ENCODE assay signal across 10 cellular contexts in the genomic region with DNA sequence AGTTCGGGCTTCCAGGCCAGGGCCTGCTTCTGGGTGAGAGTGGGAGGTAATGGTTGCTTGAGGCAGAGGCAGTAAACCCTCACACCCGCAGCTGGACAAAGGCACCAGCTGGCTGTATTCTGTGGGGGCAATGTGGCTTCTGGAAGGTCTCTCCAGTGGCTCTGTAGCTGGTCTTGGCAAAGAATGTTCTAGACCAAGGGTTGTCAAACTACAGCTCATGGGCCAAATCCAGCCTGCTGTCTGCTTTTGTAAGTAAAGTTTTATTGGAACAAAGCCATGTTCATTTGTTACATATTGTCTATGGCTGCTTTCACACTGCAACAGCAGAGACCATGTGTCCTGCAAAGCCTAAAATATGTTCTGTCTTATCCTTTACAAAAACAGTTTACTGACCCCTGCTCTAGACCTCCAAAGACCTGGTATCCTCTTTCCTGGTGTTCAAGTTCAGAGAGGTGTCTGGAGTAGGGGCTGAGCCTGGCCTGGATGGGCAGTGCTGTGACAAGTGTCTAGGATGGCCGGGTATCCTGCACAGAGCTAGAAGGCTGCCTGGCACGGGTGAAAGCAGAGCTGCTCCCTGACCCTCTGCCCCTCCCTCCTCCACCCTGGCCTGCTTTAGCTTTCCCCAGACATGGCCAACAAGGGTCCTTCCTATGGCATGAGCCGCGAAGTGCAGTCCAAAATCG. TPM values are rescaled to one million over a fixed set of nuclear protein-coding genes. Genes with fewer than 3 reads are reported as not detected.
DNase-seq lines count a peak whose midpoint lies in the region; ATAC-seq and TF ChIP-seq lines count a peak whose summit lies in the region.
"Had no signal": no experiment of that assay in that cellular context is flagged by ENCODE, and none has a peak within 500 bp of the region (broad histone marks: within the 10 kb centered on the region; RNA-seq: fewer than 3 reads in every experiment).

No MANE protein-coding gene starts in this region.

- no peak for TF ChIP-seq POLR2A in esophagus muscularis mucosa (IDR thresholded peaks at IDR 0.05; ENCODE audit: low read depth)

- H3K4me1 ChIP-seq in esophagus muscularis mucosa (peaks cover 34 to 63% (median 48%) of the 10 kb centered on the region in 4 donors), upper lobe of right lung (peaks cover 18% of the 10 kb centered on the region)

- H3K36me3 ChIP-seq in esophagus muscularis mucosa (peaks cover 13 to 50% (median 34%) of the 10 kb centered on the region in 4 donors), upper lobe of right lung (peaks cover 28% of the 10 kb centered on the region)

- no peaks in the 10 kb centered on the region for H3K9me3 Mint-ChIP-seq in activated T-cell treated with anti-CD3 and anti-CD28 coated beads, Interleukin-2, amount 50 U/mL, for 72 hours
- no peaks in the 10 kb centered on the region for H3K9me3 Mint-ChIP-seq in activated T-cell treated with anti-CD3 and anti-CD28 coated beads, Interleukin-2, amount 50 U/mL, for 4 hours
- no peaks in the 10 kb centered on the region for H3K9me3 Mint-ChIP-seq in natural killer cell
- H3K9me3 Mint-ChIP-seq: T-helper 1 cell treated with Interleukin-12 subunit alpha and Interleukin-12 subunit beta and Interleukin-4 antibody, amounts not matched to agents 30 μg/mL and 1 μg/mL, for 36 hours had no signal

- H3K4me3 Mint-ChIP-seq in activated T-cell treated with anti-CD3 and anti-CD28 coated beads, Interleukin-2, amount 50 U/mL, for 72 hours, result no peak overlapping the region
- H3K4me3 Mint-ChIP-seq in activated T-cell treated with anti-CD3 and anti-CD28 coated beads, Interleukin-2, amount 50 U/mL, for 4 hours, result no peak overlapping the region
- H3K4me3 Mint-ChIP-seq in natural killer cell, result no peak overlapping the region
- H3K4me3 Mint-ChIP-seq: T-helper 1 cell treated with Interleukin-12 subunit alpha and Interleukin-12 subunit beta and Interleukin-4 antibody, amounts not matched to agents 30 μg/mL and 1 μg/mL, for 36 hours had no signal

- H3K4me3 ChIP-seq in esophagus muscularis mucosa, result peak overlapping the region; percentile 66 to 88 (median 78)
- H3K4me3 ChIP-seq in upper lobe of right lung, result peak overlapping the region; percentile 48

- H3K27me3 Mint-ChIP-seq in activated T-cell treated with anti-CD3 and anti-CD28 coated beads, Interleukin-2, amount 50 U/mL, for 72 hours (ENCODE audit: low read depth), result no peaks in the 10 kb centered on the region
- no peaks in the 10 kb centered on the region for H3K27me3 Mint-ChIP-seq in activated T-cell treated with anti-CD3 and anti-CD28 coated beads, Interleukin-2, amount 50 U/mL, for 4 hours (ENCODE audit: low read depth)
- no peaks in the 10 kb centered on the region for H3K27me3 Mint-ChIP-seq in natural killer cell (ENCODE audit: low read depth in 2 of 2)

- TF ChIP-seq EP300 in esophagus muscularis mucosa (IDR thresholded peaks at IDR 0.05), result no peak

- no peak for DNase-seq in activated T-cell treated with anti-CD3 and anti-CD28 coated beads, Interleukin-2, amount 50 U/mL, for 72 hours
- no peak for DNase-seq in activated T-cell treated with anti-CD3 and anti-CD28 coated beads, Interleukin-2, amount 50 U/mL, for 4 hours
- DNase-seq in esophagus muscularis mucosa (ENCODE audit: extremely low spot score) (no peak), natural killer cell (no peak), upper lobe of right lung (no peak), DMS153 (lab: John Stamatoyannopoulos, UW) (no peak), NCI-H2171 treated with DMSO at 0.1 percent for 48 hours (lab: John Stamatoyannopoulos, UW) (no peak), GM19240 (ENCODE audit: insufficient read length, low spot score) (no peak)
- DNase-seq: ACHN had no signal

- TF ChIP-seq CTCF in esophagus muscularis mucosa (IDR thresholded peaks at IDR 0.05) (no peak), natural killer cell (IDR thresholded peaks at IDR 0.05) (no peak), upper lobe of right lung (IDR thresholded peaks at IDR 0.05) (no peak)

- peak overlapping the region; percentile 94 to 97 (median 96) for H3K27ac ChIP-seq in esophagus muscularis mucosa (replicated peaks in 1 of 4)
- H3K27ac ChIP-seq in upper lobe of right lung, result peak overlapping the region; percentile 85

- intact Hi-C loops in esophagus muscularis mucosa (cut with DNase I), result no loop called here
- intact Hi-C loops in natural killer cell (cut with micrococcal nuclease), result no loop called here
- intact Hi-C loops in upper lobe of right lung (cut with DNase I), result no loop called here

- no peaks in the 10 kb centered on the region for H3K4me1 Mint-ChIP-seq in activated T-cell treated with anti-CD3 and anti-CD28 coated beads, Interleukin-2, amount 50 U/mL, for 72 hours (ENCODE audit: low read depth)
- no peaks in the 10 kb centered on the region for H3K4me1 Mint-ChIP-seq in activated T-cell treated with anti-CD3 and anti-CD28 coated beads, Interleukin-2, amount 50 U/mL, for 4 hours (ENCODE audit: low read depth)
- H3K4me1 Mint-ChIP-seq in natural killer cell, result peaks cover 0 to 10% of the 10 kb centered on the region in 2 donors

- H3K27me3 ChIP-seq in esophagus muscularis mucosa, result no peaks in the 10 kb centered on the region
- H3K27me3 ChIP-seq in upper lobe of right lung, result no peaks in the 10 kb centered on the region

- H3K27ac Mint-ChIP-seq in activated T-cell treated with anti-CD3 and anti-CD28 coated beads, Interleukin-2, amount 50 U/mL, for 72 hours, result peak overlapping the region; percentile 46
- H3K27ac Mint-ChIP-seq in natural killer cell, result peak overlapping the region; percentile 45 to 77
- H3K27ac Mint-ChIP-seq: T-helper 1 cell treated with Interleukin-12 subunit alpha and Interleukin-12 subunit beta and Interleukin-4 antibody, amounts not matched to agents 30 μg/mL and 1 μg/mL, for 36 hours had no signal

- 67% methylated on average over 4 of the region's 7 CpGs for WGBS in esophagus muscularis mucosa

- ATAC-seq in activated T-cell treated with anti-CD3 and anti-CD28 coated beads, Interleukin-2, amount 50 U/mL, for 72 hours (replicated peaks in 1 of 2), result no peak
- no peak for ATAC-seq in activated T-cell treated with anti-CD3 and anti-CD28 coated beads, Interleukin-2, amount 50 U/mL, for 4 hours
- ATAC-seq in natural killer cell, result no peak
- ATAC-seq in upper lobe of right lung, result no peak

- H3K9me3 ChIP-seq in esophagus muscularis mucosa (no peaks in the 10 kb centered on the region), upper lobe of right lung (no peaks in the 10 kb centered on the region)

- H3K36me3 Mint-ChIP-seq in activated T-cell treated with anti-CD3 and anti-CD28 coated beads, Interleukin-2, amount 50 U/mL, for 72 hours (ENCODE audit: insufficient read depth in 2 of 2), result peaks cover 2 to 6% of the 10 kb centered on the region in 2 donors
- peaks cover 16% of the 10 kb centered on the region for H3K36me3 Mint-ChIP-seq in activated T-cell treated with anti-CD3 and anti-CD28 coated beads, Interleukin-2, amount 50 U/mL, for 4 hours (ENCODE audit: insufficient read depth)
- peaks cover 8% of the 10 kb centered on the region for H3K36me3 Mint-ChIP-seq in natural killer cell

RNA-seq across cellular contexts. Expression of gene TAGLN, which starts 3.4 kb away (rescaled TPM):
- total RNA-seq in activated T-cell treated with anti-CD3 and anti-CD28 coated beads, Interleukin-2, amount 50 U/mL, for 72 hours, result 1 to 10 TPM; 7.2 to 8.9 TPM
- total RNA-seq in activated T-cell treated with anti-CD3 and anti-CD28 coated beads, Interleukin-2, amount 50 U/mL, for 4 hours, result 1 to 10 TPM; 2.5 to 3.9 (median 3.2) TPM
- total RNA-seq in esophagus muscularis mucosa (over 10,000 TPM; 12,513 to 19,293 (median 14,679) TPM), natural killer cell (10 to 100 TPM in 1 of 3 donors, 1 to 10 TPM in 2; 8.2 to 18.0 (median 8.3) TPM), upper lobe of right lung (465 TPM)

RNA-seq across cellular contexts. Expression of gene SIDT2, which starts 24.0 kb away (rescaled TPM):
- 10 to 100 TPM; 32.0 to 40.3 TPM for total RNA-seq in activated T-cell treated with anti-CD3 and anti-CD28 coated beads, Interleukin-2, amount 50 U/mL, for 72 hours
- total RNA-seq in activated T-cell treated with anti-CD3 and anti-CD28 coated beads, Interleukin-2, amount 50 U/mL, for 4 hours, result 10 to 100 TPM; 11.1 to 15.4 (median 12.9) TPM
- total RNA-seq in esophagus muscularis mucosa (10 to 100 TPM; 26.5 to 34.1 (median 29.3) TPM), natural killer cell (100 to 1,000 TPM in 1 of 3 donors, 10 to 100 TPM in 2; 80.0 to 111 (median 82.0) TPM), upper lobe of right lung (107 TPM)

RNA-seq across cellular contexts. Expression of gene PCSK7, which starts 29.3 kb away (rescaled TPM):
- 100 to 1,000 TPM; 139 to 147 TPM for total RNA-seq in activated T-cell treated with anti-CD3 and anti-CD28 coated beads, Interleukin-2, amount 50 U/mL, for 72 hours
- total RNA-seq in activated T-cell treated with anti-CD3 and anti-CD28 coated beads, Interleukin-2, amount 50 U/mL, for 4 hours, result 100 to 1,000 TPM; 112 to 139 (median 123) TPM
- 10 to 100 TPM; 27.8 to 43.7 (median 31.9) TPM for total RNA-seq in esophagus muscularis mucosa
- 100 to 1,000 TPM; 397 to 471 (median 441) TPM for total RNA-seq in natural killer cell
- 57.8 TPM for total RNA-seq in upper lobe of right lung

RNA-seq across cellular contexts. Expression of gene RNF214, which starts 29.9 kb away (rescaled TPM):
- total RNA-seq in activated T-cell treated with anti-CD3 and anti-CD28 coated beads, Interleukin-2, amount 50 U/mL, for 72 hours, result 10 to 100 TPM; 30.7 to 33.5 TPM
- total RNA-seq in activated T-cell treated with anti-CD3 and anti-CD28 coated beads, Interleukin-2, amount 50 U/mL, for 4 hours, result 10 to 100 TPM; 16.2 to 17.9 (median 16.9) TPM
- total RNA-seq in esophagus muscularis mucosa, result 10 to 100 TPM; 12.4 to 21.5 (median 18.4) TPM
- total RNA-seq in natural killer cell, result 10 to 100 TPM; 13.7 to 20.7 (median 17.3) TPM
- 27.1 TPM for total RNA-seq in upper lobe of right lung

RNA-seq across cellular contexts. Expression of gene PAFAH1B2, which starts 58.4 kb away (rescaled TPM):
- 10 to 100 TPM; 56.7 to 64.3 TPM for total RNA-seq in activated T-cell treated with anti-CD3 and anti-CD28 coated beads, Interleukin-2, amount 50 U/mL, for 72 hours
- 10 to 100 TPM; 73.9 to 81.2 (median 80.0) TPM for total RNA-seq in activated T-cell treated with anti-CD3 and anti-CD28 coated beads, Interleukin-2, amount 50 U/mL, for 4 hours
- total RNA-seq in esophagus muscularis mucosa (10 to 100 TPM; 40.3 to 63.0 (median 47.4) TPM), natural killer cell (10 to 100 TPM; 46.1 to 71.0 (median 58.8) TPM), upper lobe of right lung (86.9 TPM)

Comparison
In these comparisons a context has a peak if more than half of its experiments do, and no peak if none do; other contexts are left out.
1. RNA of gene TAGLN, which starts 3.4 kb away (total RNA-seq): 12,513 to 19,293 TPM in esophagus muscularis mucosa; 465 TPM in upper lobe of right lung (single experiment), 7.2 to 8.9 TPM in activated T-cell treated with anti-CD3 and anti-CD28 coated beads, Interleukin-2, amount 50 U/mL, for 72 hours, 8.2 to 18.0 TPM in natural killer cell and 2.5 to 3.9 TPM in activated T-cell treated with anti-CD3 and anti-CD28 coated beads, Interleukin-2, amount 50 U/mL, for 4 hours; every median in the first group is over 10 times any median in the second.